In genomic region chr11:22859756-22860155, GRCh38 we compare ENCODE assay signal across 1 cellular context.
TF ChIP-seq lines count a peak whose summit lies in the region.

No MANE protein-coding gene starts in this region.

TF ChIP-seq in GM12878, 131 proteins besides CTCF, POLR2A, EP300 and RAD21:
- TF ChIP-seq SPI1 (IDR thresholded peaks at IDR 0.05; ENCODE audit: borderline replicate concordance, insufficient read depth, low read depth, low read length) = peak; percentile 64
- no peak for TF ChIP-seq ZNF384 (IDR thresholded peaks at IDR 0.05; ENCODE audit: borderline replicate concordance, low read depth, low read length)
